ENCODE assay signal across 11 cellular contexts in the genomic region with DNA sequence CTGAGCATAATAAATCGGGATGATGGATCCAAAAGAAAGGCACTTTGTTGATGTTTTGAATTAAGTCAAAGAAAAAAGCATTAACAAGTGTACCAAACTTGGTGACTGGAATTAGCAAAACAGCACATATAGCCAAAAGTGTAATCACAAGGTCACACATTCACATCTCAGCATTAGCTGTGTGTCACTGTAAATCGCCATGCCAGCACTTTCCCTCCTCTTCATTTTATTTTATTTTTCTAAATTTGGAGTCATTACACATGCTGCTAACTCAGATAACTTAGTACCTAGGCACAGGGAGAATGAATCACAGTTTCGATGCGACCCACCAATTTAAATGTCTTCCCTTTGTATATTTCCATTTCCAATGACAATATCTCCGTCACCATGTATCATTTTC.
"Had no signal": no experiment of that assay in that cellular context is flagged by ENCODE, and none has a peak within 500 bp of the region (broad histone marks: within the 10 kb centered on the region; RNA-seq: fewer than 3 reads in every experiment).

No MANE protein-coding gene starts in this region.

- H2AFZ ChIP-seq: GM23248, GM23338 had no signal

- H3K4me1 ChIP-seq: HAP-1 had no signal

- H3K27ac ChIP-seq: GM23248 had no signal

- H3K9ac ChIP-seq: GM23248 had no signal

- H3K4me2 ChIP-seq: GM23338 had no signal

- FAIRE-seq: H1, H54 had no signal

- H3K36me3 ChIP-seq: HAP-1 had no signal

- H3K9me3 ChIP-seq: HAP-1 had no signal

- H3K4me3 ChIP-seq: GM23248, GM23338, HAP-1 had no signal

- DNase-seq: GM23248, GOT3, H7, H9, HCEC 1CT, HFFc6 had no signal

- ATAC-seq: GM23338, HCT116 had no signal
